ENCODE assay signal across 28 cellular contexts in genomic region chr2:7018261-7018701, GRCh38.
DNase-seq lines count a peak whose midpoint lies in the region; TF ChIP-seq lines count a peak whose summit lies in the region.
"Had no signal": no experiment of that assay in that cellular context is flagged by ENCODE, and none has a peak within 500 bp of the region (broad histone marks: within the 10 kb centered on the region; RNA-seq: fewer than 3 reads in every experiment).

No MANE protein-coding gene starts in this region.

- no peaks in the 10 kb centered on the region for H3K27me3 ChIP-seq in uterus
- H3K27me3 ChIP-seq: cardiac muscle cell, Peyer's patch, right atrium auricular region, suprapubic skin had no signal

- peak overlapping the region; percentile 78 for H3K27ac ChIP-seq in cingulate gyrus (ENCODE audit: low read depth, low read length)
- peak overlapping the region; percentile 77 to 78 for H3K27ac ChIP-seq in uterus
- H3K27ac ChIP-seq: cardiac muscle cell, KMS-11, Peyer's patch, right atrium auricular region, suprapubic skin had no signal

- no peak overlapping the region for H3K4me3 Mint-ChIP-seq in neural crest cell
- H3K4me3 Mint-ChIP-seq: HFFc6; stimulated activated memory B cell treated with anti-CD40 and anti-IgM and Interleukin-4, amounts not matched to agents 10 μg/mL and 1 μg/mL and 100 μg/mL, for 72 hours had no signal

- intact Hi-C loops in uterus (cut with DNase I; ENCODE audit: low total_unique reads): no loop called here

- peaks cover 6 to 18% of the 10 kb centered on the region in 2 donors for H3K4me1 ChIP-seq in uterus

- no peak for TF ChIP-seq POLR2A in uterus (IDR thresholded peaks at IDR 0.05)

- no peaks in the 10 kb centered on the region for H3K36me3 ChIP-seq in uterus
- H3K36me3 ChIP-seq: cardiac muscle cell, right atrium auricular region had no signal

- no peaks in the 10 kb centered on the region for H3K27me3 Mint-ChIP-seq in neural crest cell (ENCODE audit: low read depth)
- H3K27me3 Mint-ChIP-seq: naive thymus-derived CD4-positive, alpha-beta T cell; stimulated activated memory B cell treated with anti-CD40 and anti-IgM and Interleukin-4, amounts not matched to agents 10 μg/mL and 1 μg/mL and 100 μg/mL, for 72 hours had no signal

- no peaks in the 10 kb centered on the region for H3K9me3 Mint-ChIP-seq in neural crest cell
- H3K9me3 Mint-ChIP-seq: naive thymus-derived CD4-positive, alpha-beta T cell; stimulated activated memory B cell treated with anti-CD40 and anti-IgM and Interleukin-4, amounts not matched to agents 10 μg/mL and 1 μg/mL and 100 μg/mL, for 72 hours had no signal

- H3K4me3 ChIP-seq in uterus: no peak overlapping the region
- H3K4me3 ChIP-seq: cardiac muscle cell, Peyer's patch, right atrium auricular region, suprapubic skin had no signal

- H3K9me3 ChIP-seq in uterus: no peaks in the 10 kb centered on the region
- H3K9me3 ChIP-seq: Peyer's patch, right atrium auricular region, suprapubic skin had no signal

- TF ChIP-seq CTCF in neural crest cell (conservative IDR thresholded peaks at IDR 0.05) (no peak), uterus (IDR thresholded peaks at IDR 0.05) (no peak)

- H3K4me1 Mint-ChIP-seq in neural crest cell: peaks cover 50% of the 10 kb centered on the region

- DNase-seq in NCI-H146 (lab: John Stamatoyannopoulos, UW) (peak; percentile 27), NCI-H146 treated with DMSO at 0.1 percent for 48 hours (lab: John Stamatoyannopoulos, UW; ENCODE audit: unreplicated experiment) (no peak), neural crest cell (ENCODE audit: low read depth, low spot score) (no peak), uterus (peak in 1 of 2 donors; percentile 57), NAMALWA (ENCODE audit: low spot score) (no peak), DMS 273 treated with DMSO at 0.1 percent for 48 hours (lab: John Stamatoyannopoulos, UW) (no peak), pons (ENCODE audit: low spot score) (no peak)
- DNase-seq: 8988T; activated CD4-positive, alpha-beta T cell treated with anti-CD3 and anti-CD28 coated beads, Interleukin-2, amount 50 U/mL, for 4 hours; activated CD4-positive, CD25-positive, alpha-beta regulatory T cell; activated CD8-positive, alpha-beta memory T cell treated with anti-CD3 and anti-CD28 coated beads, Interleukin-2, amount 50 U/mL, for 4 hours; activated naive CD4-positive, alpha-beta T cell treated with anti-CD3 and anti-CD28 coated beads, Interleukin-2, amount 50 U/mL, for 16 hours; cortex of kidney; foreskin fibroblast; HFFc6; left colon; mesendoderm; naive thymus-derived CD4-positive, alpha-beta T cell; NCI-H187 treated with DMSO at 0.1 percent for 48 hours; Peyer's patch; stimulated activated CD4-positive, alpha-beta T cell treated with anti-CD3 and anti-CD28 coated beads, Interleukin-12 subunit alpha, Interleukin-12 subunit beta, amount 100 ng/mL, for 4 hours; stimulated activated CD4-positive, alpha-beta T cell treated with anti-CD3 and anti-CD28 coated beads, Interleukin-4, amount 100 ng/mL, for 4 hours had no signal

- peak overlapping the region; percentile 23 for H3K27ac Mint-ChIP-seq in neural crest cell (ENCODE audit: unreplicated experiment)
- H3K27ac Mint-ChIP-seq: HFFc6; stimulated activated memory B cell treated with anti-CD40 and anti-IgM and Interleukin-4, amounts not matched to agents 10 μg/mL and 1 μg/mL and 100 μg/mL, for 72 hours had no signal

- peaks cover 14% of the 10 kb centered on the region for H3K36me3 Mint-ChIP-seq in neural crest cell (ENCODE audit: low read depth)
- H3K36me3 Mint-ChIP-seq: stimulated activated memory B cell treated with anti-CD40 and anti-IgM and Interleukin-4, amounts not matched to agents 10 μg/mL and 1 μg/mL and 100 μg/mL, for 72 hours had no signal
